8 cellular contexts compared by ENCODE assay signal in genomic region chr1:44801491-44802305, GRCh38. TPM values are rescaled to one million over a fixed set of nuclear protein-coding genes. Genes with fewer than 3 reads are reported as not detected.
DNase-seq lines count a peak whose midpoint lies in the region; ATAC-seq and TF ChIP-seq lines count a peak whose summit lies in the region.

No MANE protein-coding gene starts in this region.

- peaks cover 28% of the 10 kb centered on the region for H3K36me3 Mint-ChIP-seq in CD4-positive, CD25-positive, alpha-beta regulatory T cell

- peak overlapping the region; percentile 61 for H2AK5ac ChIP-seq in neuronal stem cell (ENCODE audit: low read depth, low read length)

- no peaks in the 10 kb centered on the region for H3K9me3 ChIP-seq in CD4-positive, CD25-positive, alpha-beta regulatory T cell (ENCODE audit: control insufficient read depth in 2 of 2, low read length in 2 of 2)
- H3K9me3 ChIP-seq in RWPE2 (ENCODE audit: severe bottlenecking) (no peaks in the 10 kb centered on the region), neuronal stem cell (replicated peaks in 1 of 2; ENCODE audit: control insufficient read depth in 2 of 2, insufficient read depth in 1 of 2, low read depth in 1 of 2, low read length in 2 of 2) (no peaks in the 10 kb centered on the region)

- peak in 2 of 3 donors; percentile 43 to 56 for DNase-seq in CD4-positive, CD25-positive, alpha-beta regulatory T cell
- DNase-seq in RWPE2 (ENCODE audit: low spot score) (no peak), neuronal stem cell (ENCODE audit: low spot score) (no peak), T1000 (lab: John Stamatoyannopoulos, UW) (no peak)
- DNase-seq in effector CD4-positive, alpha-beta T cell: peak; percentile 33

- H2AFZ ChIP-seq in neuronal stem cell (ENCODE audit: low read length): no peak overlapping the region

- H3K27me3 Mint-ChIP-seq in CD4-positive, CD25-positive, alpha-beta regulatory T cell: no peaks in the 10 kb centered on the region

- no peak for ATAC-seq in CD4-positive, CD25-positive, alpha-beta regulatory T cell (ENCODE audit: low read depth in 2 of 2)
- ATAC-seq in RWPE2 (ENCODE audit: low read depth) (no peak), HG03045 (IDR thresholded peaks at IDR 0.05; ENCODE audit: unreplicated experiment) (no peak), HG02973 (IDR thresholded peaks at IDR 0.05; ENCODE audit: unreplicated experiment) (no peak), GM18519 (IDR thresholded peaks at IDR 0.05; ENCODE audit: low FRiP score, unreplicated experiment) (no peak)

- WGBS in neuronal stem cell (ENCODE audit: extremely low coverage in 2 of 2, insufficient read length in 2 of 2, insufficient replicate concordance in 1 of 2), 2 donors: no CpG with 5 or more reads among the region's 13 CpGs

- H3K18ac ChIP-seq in neuronal stem cell (ENCODE audit: low read length): peak overlapping the region; percentile 87

- H3K4me2 ChIP-seq in neuronal stem cell (ENCODE audit: insufficient read depth, low read length, poor library complexity, severe bottlenecking): peak overlapping the region; percentile 52

- no peak overlapping the region for H2BK120ac ChIP-seq in neuronal stem cell (ENCODE audit: low read depth, low read length)

- H2BK15ac ChIP-seq in neuronal stem cell (ENCODE audit: low read length): peak overlapping the region; percentile 77

- H3K4me1 Mint-ChIP-seq in CD4-positive, CD25-positive, alpha-beta regulatory T cell: peaks cover 4 to 52% (median 22%) of the 10 kb centered on the region in 4 donors

- peak overlapping the region; percentile 92 for H3K4me3 ChIP-seq in CD4-positive, CD25-positive, alpha-beta regulatory T cell (ENCODE audit: low read depth, low read length)
- H3K4me3 ChIP-seq in RWPE2 (ENCODE audit: severe bottlenecking): peak overlapping the region; percentile 85
- H3K4me3 ChIP-seq in neuronal stem cell (ENCODE audit: low read length in 2 of 2): peak overlapping the region; percentile 21 to 30

- peaks cover 49% of the 10 kb centered on the region for H3K4me1 ChIP-seq in CD4-positive, CD25-positive, alpha-beta regulatory T cell (ENCODE audit: control insufficient read depth, insufficient read depth, low read length, poor library complexity, severe bottlenecking)
- peaks cover 3% of the 10 kb centered on the region for H3K4me1 ChIP-seq in RWPE2 (ENCODE audit: insufficient read depth, poor library complexity, severe bottlenecking)
- H3K4me1 ChIP-seq in neuronal stem cell (ENCODE audit: control insufficient read depth in 2 of 2, insufficient read depth in 1 of 2, low read depth in 1 of 2, low read length in 2 of 2): peaks cover 25 to 26% of the 10 kb centered on the region in 2 donors

- no peak overlapping the region for H4K8ac ChIP-seq in neuronal stem cell (ENCODE audit: low read depth, low read length)

- H2BK5ac ChIP-seq in neuronal stem cell (ENCODE audit: low read length): peak overlapping the region; percentile 40

- H3K36me3 ChIP-seq in CD4-positive, CD25-positive, alpha-beta regulatory T cell (ENCODE audit: control insufficient read depth, insufficient read depth, low read length): peaks cover 46% of the 10 kb centered on the region
- H3K36me3 ChIP-seq in RWPE2 (ENCODE audit: low read depth) (peaks cover 48% of the 10 kb centered on the region), neuronal stem cell (replicated peaks in 1 of 2; ENCODE audit: control insufficient read depth in 2 of 2, insufficient read depth in 2 of 2, low read length in 2 of 2) (peaks cover 22 to 40% of the 10 kb centered on the region in 2 donors)

- no peaks in the 10 kb centered on the region for H3K27me3 ChIP-seq in CD4-positive, CD25-positive, alpha-beta regulatory T cell (ENCODE audit: control insufficient read depth, insufficient read depth, low read length)
- H3K27me3 ChIP-seq in RWPE2 (ENCODE audit: insufficient read depth, poor library complexity, severe bottlenecking) (no peaks in the 10 kb centered on the region), neuronal stem cell (ENCODE audit: control insufficient read depth in 3 of 3, insufficient read depth in 3 of 3, low read depth in 1 of 3, low read length in 3 of 3) (no peaks in the 10 kb centered on the region)

- no peak overlapping the region for H4K91ac ChIP-seq in neuronal stem cell (ENCODE audit: low read depth, low read length, poor library complexity)

- H3K4ac ChIP-seq in neuronal stem cell (ENCODE audit: low read length): no peak overlapping the region

- peak overlapping the region; percentile 93 to 98 (median 96) for H3K4me3 Mint-ChIP-seq in CD4-positive, CD25-positive, alpha-beta regulatory T cell

- H3K27ac Mint-ChIP-seq in CD4-positive, CD25-positive, alpha-beta regulatory T cell: peak overlapping the region; percentile 90 to 97 (median 94)

- no peak overlapping the region for H2BK12ac ChIP-seq in neuronal stem cell (ENCODE audit: low read length)

- H3K9ac ChIP-seq in neuronal stem cell (ENCODE audit: low read depth, low read length, poor library complexity): peak overlapping the region; percentile 73

- peak overlapping the region; percentile 89 for H3K27ac ChIP-seq in CD4-positive, CD25-positive, alpha-beta regulatory T cell (ENCODE audit: insufficient read depth, low read length, poor library complexity, severe bottlenecking)
- H3K27ac ChIP-seq in RWPE2 (ENCODE audit: poor library complexity, severe bottlenecking) (peak overlapping the region; percentile 96), neuronal stem cell (replicated peaks; ENCODE audit: low read length) (peak overlapping the region; percentile 37)

- H3K23ac ChIP-seq in neuronal stem cell (ENCODE audit: low read depth, low read length, poor library complexity): no peak overlapping the region

- H3K9me3 Mint-ChIP-seq in CD4-positive, CD25-positive, alpha-beta regulatory T cell: peaks cover 0 to 1% (median 0%) of the 10 kb centered on the region in 7 donors

- H3K79me1 ChIP-seq in neuronal stem cell (ENCODE audit: low read depth, low read length): peaks cover 6% of the 10 kb centered on the region

- no peak for TF ChIP-seq CTCF in RWPE2 (IDR thresholded peaks at IDR 0.05; ENCODE audit: poor library complexity, severe bottlenecking)

- peak overlapping the region; percentile 49 for H3K14ac ChIP-seq in neuronal stem cell (ENCODE audit: low read length)

RNA-seq across cellular contexts. Expression of gene PLK3, which starts 1.5 kb away (rescaled TPM):
- 539 TPM for total RNA-seq in CD4-positive, CD25-positive, alpha-beta regulatory T cell
- 10 to 100 TPM; 28.2 to 48.9 (median 43.8) TPM for polyA plus RNA-seq in CD4-positive, CD25-positive, alpha-beta regulatory T cell
- polyA plus RNA-seq in neuronal stem cell (2013, experiment 1 of 2): 8.3 TPM
- polyA plus RNA-seq in neuronal stem cell (2013, experiment 2 of 2): 7.4 TPM

RNA-seq across cellular contexts. Expression of gene DYNLT4, which starts 5.5 kb away (rescaled TPM):
- 3.6 TPM for total RNA-seq in CD4-positive, CD25-positive, alpha-beta regulatory T cell
- polyA plus RNA-seq in CD4-positive, CD25-positive, alpha-beta regulatory T cell: 1 to 10 TPM in 2 of 4 donors, under 1 TPM in 1, not detected in 1; 0.71 to 2.6 (median 2.1) TPM
- polyA plus RNA-seq in neuronal stem cell (2013, experiment 1 of 2): not detected
- not detected for polyA plus RNA-seq in neuronal stem cell (2013, experiment 2 of 2)

RNA-seq across cellular contexts. Expression of gene BTBD19, which starts 6.6 kb away (rescaled TPM):
- 45.4 TPM for total RNA-seq in CD4-positive, CD25-positive, alpha-beta regulatory T cell
- under 1 TPM in 2 of 4 donors, not detected in 2; 0.31 to 0.87 TPM for polyA plus RNA-seq in CD4-positive, CD25-positive, alpha-beta regulatory T cell
- polyA plus RNA-seq in neuronal stem cell (2013, experiment 1 of 2): 2.2 TPM
- polyA plus RNA-seq in neuronal stem cell (2013, experiment 2 of 2): 2.0 TPM

RNA-seq across cellular contexts. Expression of gene BEST4, which starts 13.7 kb away (rescaled TPM):
- 0.57 TPM for total RNA-seq in CD4-positive, CD25-positive, alpha-beta regulatory T cell
- polyA plus RNA-seq in CD4-positive, CD25-positive, alpha-beta regulatory T cell: under 1 TPM in 3 of 4 donors, not detected in 1; 0.20 to 0.88 (median 0.78) TPM
- 2.1 TPM for polyA plus RNA-seq in neuronal stem cell (2013, experiment 1 of 2)
- 1.9 TPM for polyA plus RNA-seq in neuronal stem cell (2013, experiment 2 of 2)

RNA-seq across cellular contexts. Expression of gene RPS8, which starts 26.4 kb away (rescaled TPM):
- total RNA-seq in CD4-positive, CD25-positive, alpha-beta regulatory T cell: 1,739 TPM
- 1,000 to 10,000 TPM in 2 of 4 donors, 100 to 1,000 TPM in 2; 805 to 1,312 (median 1,070) TPM for polyA plus RNA-seq in CD4-positive, CD25-positive, alpha-beta regulatory T cell
- polyA plus RNA-seq in neuronal stem cell (2013, experiment 1 of 2): 7,805 TPM
- polyA plus RNA-seq in neuronal stem cell (2013, experiment 2 of 2): 7,922 TPM

Comparison
In these comparisons a context has a peak if more than half of its experiments do, and no peak if none do; other contexts are left out.
1. DNase-seq: peak in CD4-positive, CD25-positive, alpha-beta regulatory T cell (2 of 3) and effector CD4-positive, alpha-beta T cell (single experiment); none in RWPE2 (single experiment), neuronal stem cell (single experiment) and T1000 (single experiment).
2. H3K27ac ChIP-seq: peak in every context shown above with its lines; median percentile 96 in RWPE2; 89 in CD4-positive, CD25-positive, alpha-beta regulatory T cell; 37 in neuronal stem cell.
3. H3K4me3 ChIP-seq: peak in every context shown above with its lines; median percentile 92 in CD4-positive, CD25-positive, alpha-beta regulatory T cell; 85 in RWPE2; 26 in neuronal stem cell.